8 cellular contexts compared by ENCODE assay signal in the genomic region with DNA sequence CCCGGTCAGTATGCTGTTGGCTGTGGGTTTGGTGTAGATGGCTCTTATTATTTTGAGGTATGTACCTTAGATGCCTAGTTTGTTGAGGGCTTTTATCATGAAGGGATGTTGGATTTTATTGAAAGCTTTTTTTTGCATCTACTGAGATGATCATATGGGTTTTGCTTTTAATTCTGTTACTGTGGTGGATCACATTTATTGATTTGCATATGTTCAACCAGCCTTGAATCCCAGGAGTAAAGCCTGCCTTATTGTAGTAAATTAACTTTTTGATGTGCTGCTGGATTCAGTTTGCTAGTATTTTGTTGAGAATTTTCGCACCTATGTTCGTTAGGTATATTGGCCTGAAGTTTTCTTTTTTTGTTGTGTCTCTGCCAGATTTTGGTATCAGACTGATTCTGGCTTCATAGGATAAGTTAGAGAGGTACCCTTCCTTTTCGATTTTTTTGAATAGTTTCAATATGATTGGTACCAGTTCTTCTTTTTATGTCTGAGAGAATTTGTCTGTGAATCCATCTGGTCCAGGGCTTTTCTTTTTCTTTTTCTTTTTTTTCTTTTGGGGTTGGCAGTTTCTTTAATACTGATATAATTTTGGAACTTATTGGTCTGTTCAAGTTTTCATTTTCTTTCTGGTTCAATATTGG.
DNase-seq lines count a peak whose midpoint lies in the region; ATAC-seq and TF ChIP-seq lines count a peak whose summit lies in the region.
"Not testable (repeated sequence)": the region's sequence is repeated elsewhere in the genome, so short reads cannot be mapped to it uniquely, and the experiment has no call there.

No MANE protein-coding gene starts in this region.

- not testable (repeated sequence) for H3K4me3 Mint-ChIP-seq in activated B cell treated with CpG ODN at 0.5 μM for 24 hours

- H3K4me1 Mint-ChIP-seq in activated B cell treated with CpG ODN at 0.5 μM for 24 hours, result not testable (repeated sequence)

- H3K27ac Mint-ChIP-seq in activated B cell treated with CpG ODN at 0.5 μM for 24 hours, result not testable (repeated sequence)

- H3K27me3 Mint-ChIP-seq in activated B cell treated with CpG ODN at 0.5 μM for 24 hours, result not testable (repeated sequence)

- ATAC-seq in GM18499 (IDR thresholded peaks at IDR 0.05; ENCODE audit: insufficient read depth, unreplicated experiment) (peak; percentile 70), GM18867 (IDR thresholded peaks at IDR 0.05; ENCODE audit: unreplicated experiment) (peak; percentile 89), GM19395 (IDR thresholded peaks at IDR 0.05; ENCODE audit: unreplicated experiment) (peak; percentile 85), GM21390 (IDR thresholded peaks at IDR 0.05; ENCODE audit: unreplicated experiment) (peak; percentile 89), GM21786 (IDR thresholded peaks at IDR 0.05; ENCODE audit: unreplicated experiment) (peak; percentile 81), HG02973 (IDR thresholded peaks at IDR 0.05; ENCODE audit: unreplicated experiment) (peak; percentile 75), HG03354 (IDR thresholded peaks at IDR 0.05; ENCODE audit: poor library complexity, severe bottlenecking, unreplicated experiment) (peak; percentile 89), activated B cell treated with CpG ODN at 0.5 μM for 24 hours (ENCODE audit: low read depth) (peak; percentile 90)

- not testable (repeated sequence) for H3K36me3 Mint-ChIP-seq in activated B cell treated with CpG ODN at 0.5 μM for 24 hours (ENCODE audit: low read depth)

- not testable (repeated sequence) for H3K9me3 Mint-ChIP-seq in activated B cell treated with CpG ODN at 0.5 μM for 24 hours

- not testable (repeated sequence) for TF ChIP-seq CTCF in activated B cell treated with CpG ODN at 0.5 μM for 24 hours (IDR thresholded peaks at IDR 0.05)

- POLR2A ChIA-PET in activated B cell treated with CpG ODN at 0.5 μM for 24 hours (lab: Charles Lee), result not testable (repeated sequence)

- intact Hi-C loops in activated B cell treated with CpG ODN at 0.5 μM for 24 hours (cut with micrococcal nuclease), result not testable (repeated sequence)

- DNase-seq in activated B cell treated with CpG ODN at 0.5 μM for 24 hours, result not testable (repeated sequence)

- CTCF ChIA-PET in activated B cell treated with CpG ODN at 0.5 μM for 24 hours (lab: Charles Lee), result not testable (repeated sequence)
